Comparison of ENCODE assay signal across 25 cellular contexts in the genomic region with DNA sequence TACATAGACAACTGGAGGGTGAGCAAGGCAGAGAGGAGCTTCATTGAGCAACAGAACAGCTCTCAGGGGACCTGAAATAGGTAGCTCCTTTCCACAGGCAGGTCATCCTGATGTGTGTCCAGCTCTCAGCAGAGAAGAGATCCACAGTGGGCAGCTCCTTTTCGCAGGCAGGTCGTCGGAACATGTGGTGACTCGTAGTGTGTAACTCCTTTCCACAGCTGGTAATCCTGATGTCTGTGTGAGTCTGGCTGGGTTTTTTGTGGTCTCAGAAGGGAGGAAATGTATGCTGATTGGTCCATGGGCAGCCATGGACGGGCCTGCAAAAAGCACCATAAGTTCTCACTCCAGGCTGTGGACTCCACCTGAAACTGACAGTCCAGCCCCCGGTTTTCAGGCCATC. TPM values are rescaled to one million over a fixed set of nuclear protein-coding genes. Genes with fewer than 3 reads are reported as not detected.
DNase-seq lines count a peak whose midpoint lies in the region; ATAC-seq, FAIRE-seq and TF ChIP-seq lines count a peak whose summit lies in the region.
"Had no signal": no experiment of that assay in that cellular context is flagged by ENCODE, and none has a peak within 500 bp of the region (broad histone marks: within the 10 kb centered on the region; RNA-seq: fewer than 3 reads in every experiment).

No MANE protein-coding gene starts in this region.

- H3K4me2 ChIP-seq in GM23248 (ENCODE audit: unreplicated experiment), result no peak overlapping the region
- no peak overlapping the region for H3K4me2 ChIP-seq in PC-3 (ENCODE audit: low read length)
- no peak overlapping the region for H3K4me2 ChIP-seq in astrocyte (ENCODE audit: low read length)
- H3K4me2 ChIP-seq: KMS-11 had no signal

- 0 out of 2 replicates have a peak, but pooled peaks cover 5% of the 10 kb centered on the region for H3K36me3 ChIP-seq in GM23248 (ENCODE audit: low read depth)
- H3K36me3 ChIP-seq in PC-3 (ENCODE audit: low read depth, low read length), result no peaks in the 10 kb centered on the region; the same call in 1 of the 2 replicates
- no peaks in the 10 kb centered on the region for H3K36me3 ChIP-seq in astrocyte (ENCODE audit: insufficient read depth, low read length)
- no peaks in the 10 kb centered on the region for H3K36me3 ChIP-seq in psoas muscle (ENCODE audit: insufficient read depth in 1 of 2, low read depth in 1 of 2)
- H3K36me3 ChIP-seq in pancreas, result no peaks in the 10 kb centered on the region
- H3K36me3 ChIP-seq: SJCRH30 had no signal

- no peak overlapping the region for H3K27ac Mint-ChIP-seq in astrocyte (ENCODE audit: unreplicated experiment)
- no peak overlapping the region for H3K27ac Mint-ChIP-seq in CD4-positive, alpha-beta T cell
- H3K27ac Mint-ChIP-seq: B cell, CD14-positive monocyte, HFFc6 had no signal

- in situ Hi-C loops in GM23248 (cut with MboI), result no loop called here

- H3K9me3 Mint-ChIP-seq in astrocyte (ENCODE audit: unreplicated experiment), result peaks cover 18% of the 10 kb centered on the region
- no peaks in the 10 kb centered on the region for H3K9me3 Mint-ChIP-seq in CD4-positive, alpha-beta T cell

- H3K27ac ChIP-seq in GM23248 (no peak overlapping the region), PC-3 (ENCODE audit: low read length) (no peak overlapping the region), astrocyte (ENCODE audit: low read depth, low read length) (no peak overlapping the region), psoas muscle (no peak overlapping the region), pancreas (no peak overlapping the region)
- no peak overlapping the region for H3K27ac ChIP-seq in CD4-positive, alpha-beta T cell (ENCODE audit: low read depth, low read length)
- H3K27ac ChIP-seq: HL-60, KMS-11, SJCRH30 had no signal

- H3K27me3 ChIP-seq in GM23248 (replicated peaks; ENCODE audit: insufficient read depth) (no peaks in the 10 kb centered on the region), PC-3 (ENCODE audit: low read length) (no peaks in the 10 kb centered on the region), astrocyte (ENCODE audit: insufficient read depth, low read length) (no peaks in the 10 kb centered on the region), psoas muscle (ENCODE audit: insufficient read depth in 3 of 3, low read length in 2 of 3) (no peaks in the 10 kb centered on the region), pancreas (no peaks in the 10 kb centered on the region)
- no peaks in the 10 kb centered on the region for H3K27me3 ChIP-seq in CD4-positive, alpha-beta T cell (ENCODE audit: control insufficient read depth, insufficient read depth, low read length)
- H3K27me3 ChIP-seq: SJCRH30 had no signal

- intact Hi-C loops in PC-3 (cut with micrococcal nuclease), result no loop called here
- intact Hi-C loops in psoas muscle (cut with DNase I), result no loop called here
- intact Hi-C loops in pancreas (cut with DNase I), result no loop called here
- intact Hi-C loops in CD4-positive, alpha-beta T cell (cut with DNase I, micrococcal nuclease), result loop anchor here in 1 of 2 experiments (2.0 kb wide), 1 partner anchor 23 kb away; no protein-coding TSS in a partner anchor

- H3K27me3 Mint-ChIP-seq in astrocyte (ENCODE audit: low read depth, unreplicated experiment), result no peaks in the 10 kb centered on the region
- no peaks in the 10 kb centered on the region for H3K27me3 Mint-ChIP-seq in CD4-positive, alpha-beta T cell

- FAIRE-seq in astrocyte (lab: Jason Lieb, UNC) (no peak), pancreas (lab: Jason Lieb, UNC) (no peak)
- FAIRE-seq: A204.1, D721Med had no signal

- H3K79me2 ChIP-seq in GM23248 (ENCODE audit: insufficient read depth) (no peaks in the 10 kb centered on the region), PC-3 (ENCODE audit: low read length) (no peaks in the 10 kb centered on the region), astrocyte (ENCODE audit: insufficient read depth, low read length) (no peaks in the 10 kb centered on the region)

- no peaks in the 10 kb centered on the region for H3F3A ChIP-seq in GM23248 (ENCODE audit: insufficient read depth)
- H3F3A ChIP-seq in PC-3 (ENCODE audit: low read length, unreplicated experiment), result no peaks in the 10 kb centered on the region

- H3K4me1 ChIP-seq in GM23248 (ENCODE audit: insufficient read depth), result no peaks in the 10 kb centered on the region
- no peaks in the 10 kb centered on the region for H3K4me1 ChIP-seq in PC-3 (ENCODE audit: insufficient read depth, low read length)
- no peaks in the 10 kb centered on the region for H3K4me1 ChIP-seq in astrocyte (ENCODE audit: insufficient read depth, low read length)
- H3K4me1 ChIP-seq in psoas muscle, result no peaks in the 10 kb centered on the region
- no peaks in the 10 kb centered on the region for H3K4me1 ChIP-seq in pancreas
- H3K4me1 ChIP-seq: SJCRH30 had no signal

- ATAC-seq in PC-3 (peak; percentile 49; the same call in 1 of the 2 replicates), psoas muscle (no peak), pancreas (no peak), HG03139 (IDR thresholded peaks at IDR 0.05; ENCODE audit: unreplicated experiment) (no peak)
- ATAC-seq in CD4-positive, alpha-beta T cell (ENCODE audit: poor library complexity), result no peak

- WGBS in GM23248 (ENCODE audit: low coverage in 1 of 2, low lambda C conversion rate in 2 of 2, missing lambda C conversion rate in 2 of 2), 2 experiments, result 48 to 62% methylated on average over 6 of the region's 6 CpGs
- WGBS in psoas muscle, 3 donors, result 81 to 90% (median 87%) methylated on average over 6 of the region's 6 CpGs
- WGBS in pancreas, 2 donors, result 89 to 97% methylated on average over 6 of the region's 6 CpGs

- H4K20me1 ChIP-seq in GM23248 (ENCODE audit: insufficient read depth), result no peaks in the 10 kb centered on the region
- H4K20me1 ChIP-seq in PC-3 (ENCODE audit: low read length), result no peaks in the 10 kb centered on the region
- H4K20me1 ChIP-seq in astrocyte (ENCODE audit: insufficient read depth, low read length), result no peaks in the 10 kb centered on the region

- no TSS peak for BruUV-seq in PC-3 (replicated peaks; lab: Mats Ljungman, UMichigan)

- DNase-seq in GM23248 (peak; percentile 32), PC-3 (no peak), astrocyte (ENCODE audit: low read depth) (no peak), iris pigment epithelial cell (ENCODE audit: low read depth) (peak; percentile 47), psoas muscle (no peak), pancreas (no peak)
- no peak for DNase-seq in CD4-positive, alpha-beta T cell
- DNase-seq: DMS53, EL, H7, HFFc6, NCI-H1694 treated with DMSO at 0.1 percent for 48 hours, NCI-H2081 treated with DMSO at 0.1 percent for 48 hours, NCI-H2171 treated with DMSO at 0.1 percent for 48 hours, NCI-H446, NCI-H526, OCI-M1, SJCRH30 had no signal

- TF ChIP-seq CTCF in PC-3 (conservative IDR thresholded peaks at IDR 0.05; ENCODE audit: low read depth, low read length) (no peak), astrocyte (IDR thresholded peaks at IDR 0.05; ENCODE audit: insufficient read depth, low read depth, low read length) (no peak), psoas muscle (IDR thresholded peaks at IDR 0.05) (no peak), pancreas (IDR thresholded peaks at IDR 0.05) (no peak)
- TF ChIP-seq CTCF in CD4-positive, alpha-beta T cell (IDR thresholded peaks at IDR 0.05), result no peak

- H3K9me2 ChIP-seq in GM23248 (ENCODE audit: insufficient read depth) (no peaks in the 10 kb centered on the region; the same call in 1 of the 2 replicates), PC-3 (replicated peaks; ENCODE audit: low read length) (no peaks in the 10 kb centered on the region)

- H3K9ac ChIP-seq in GM23248, result no peak overlapping the region
- no peak overlapping the region for H3K9ac ChIP-seq in PC-3 (ENCODE audit: low read length)
- no peak overlapping the region for H3K9ac ChIP-seq in astrocyte (ENCODE audit: low read length)
- H3K9ac ChIP-seq: KMS-11 had no signal

- peaks cover 1% of the 10 kb centered on the region for H3K36me3 Mint-ChIP-seq in astrocyte (ENCODE audit: low read depth, unreplicated experiment)
- no peaks in the 10 kb centered on the region for H3K36me3 Mint-ChIP-seq in CD4-positive, alpha-beta T cell (ENCODE audit: low read depth)
- H3K36me3 Mint-ChIP-seq: CD14-positive monocyte had no signal

- H3K9me3 ChIP-seq in GM23248 (ENCODE audit: low read depth) (no peaks in the 10 kb centered on the region), PC-3 (ENCODE audit: low read length) (no peaks in the 10 kb centered on the region), astrocyte (ENCODE audit: insufficient read depth, low read depth, low read length) (peaks cover 6% of the 10 kb centered on the region), psoas muscle (peaks cover 6% of the 10 kb centered on the region), pancreas (no peaks in the 10 kb centered on the region)
- no peaks in the 10 kb centered on the region for H3K9me3 ChIP-seq in CD4-positive, alpha-beta T cell (ENCODE audit: control insufficient read depth, low read length)

- no peak overlapping the region for H3K4me3 Mint-ChIP-seq in astrocyte (ENCODE audit: unreplicated experiment)
- no peak overlapping the region for H3K4me3 Mint-ChIP-seq in CD4-positive, alpha-beta T cell
- H3K4me3 Mint-ChIP-seq: B cell, CD14-positive monocyte, HFFc6 had no signal

- no peak overlapping the region for H3K4me3 ChIP-seq in GM23248
- no peak overlapping the region for H3K4me3 ChIP-seq in PC-3 (ENCODE audit: low read length)
- no peak overlapping the region for H3K4me3 ChIP-seq in astrocyte (ENCODE audit: insufficient read depth, low read depth, low read length)
- H3K4me3 ChIP-seq in psoas muscle, result no peak overlapping the region
- H3K4me3 ChIP-seq in pancreas, result no peak overlapping the region
- H3K4me3 ChIP-seq: SJCRH30 had no signal

- POLR2A ChIA-PET in PC-3 (lab: Charles Lee; ENCODE audit: unreplicated experiment), result no interaction called here
- POLR2A ChIA-PET in CD4-positive, alpha-beta T cell (lab: Charles Lee), result no interaction called here

- H3K4me1 Mint-ChIP-seq in astrocyte (ENCODE audit: low read depth, unreplicated experiment), result peaks cover 3% of the 10 kb centered on the region
- peaks cover 4% of the 10 kb centered on the region for H3K4me1 Mint-ChIP-seq in CD4-positive, alpha-beta T cell (ENCODE audit: low read depth)
- H3K4me1 Mint-ChIP-seq: B cell, CD14-positive monocyte had no signal

- H2AFZ ChIP-seq in GM23248 (no peak overlapping the region), PC-3 (ENCODE audit: low read length) (no peak overlapping the region), astrocyte (ENCODE audit: low read depth, low read length) (peak overlapping the region; percentile 31)

- CTCF ChIA-PET in PC-3 (lab: Charles Lee), result no interaction called here
- CTCF ChIA-PET in CD4-positive, alpha-beta T cell (lab: Charles Lee), result no interaction called here

RNA-seq across cellular contexts. Expression of a gene that starts 24.4 kb away (rescaled TPM):
- 32.6 and 41.5 TPM in 2 replicates for total RNA-seq in GM23248 (2014; rRNA removed; shearing (Covaris generic))
- polyA plus RNA-seq in GM23248 (2016; fragmentation: Nextera tagmentation; extraction: Ambion mirVana) (32.5 and 32.9 TPM in 2 replicates), psoas muscle (1 to 10 TPM; 2.9 to 6.7 (median 4.2) TPM), pancreas (10 to 100 TPM; 10.6 to 17.3 TPM)
- total RNA-seq in PC-3 (2014; rRNA removed) (120 and 128 TPM in 2 replicates), astrocyte (179 and 184 TPM in 2 replicates), psoas muscle (1 to 10 TPM; 3.4 to 8.1 (median 6.3) TPM), pancreas (10 to 100 TPM; 17.3 to 37.0 (median 27.2) TPM)
- total RNA-seq in CD4-positive, alpha-beta T cell, result 100 to 1,000 TPM; 114 to 120 TPM

Comparison
In these comparisons a context has a peak if more than half of its experiments do, and no peak if none do; other contexts are left out.
1. DNase-seq: peak in GM23248 (single experiment) and iris pigment epithelial cell (single experiment); none in PC-3 (single experiment), astrocyte (single experiment), psoas muscle (0 of 2), pancreas (0 of 6) and CD4-positive, alpha-beta T cell (0 of 10).